In genomic region chr3:158771018-158771350, GRCh38 we compare ENCODE assay signal across 11 cellular contexts. TPM values are rescaled to one million over a fixed set of nuclear protein-coding genes. Genes with fewer than 3 reads are reported as not detected.
"Had no signal": no experiment of that assay in that cellular context is flagged by ENCODE, and none has a peak within 500 bp of the region (broad histone marks: within the 10 kb centered on the region; RNA-seq: fewer than 3 reads in every experiment).

No MANE protein-coding gene starts in this region.

- DNase-seq: activated CD4-positive, alpha-beta memory T cell treated with anti-CD3 and anti-CD28 coated beads for 36 hours; activated CD4-positive, alpha-beta T cell treated with anti-CD3 and anti-CD28 coated beads for 1 hour; activated gamma-delta T cell treated with Interleukin-2 at 50 U/mL for 16 hours; activated naive CD8-positive, alpha-beta T cell treated with anti-CD3 and anti-CD28 coated beads, Interleukin-2, amount 10 ng/mL, durations not matched to agents 7 days and 5 days; activated T-cell treated with anti-CD3 and anti-CD28 coated beads, Interleukin-2, amount 50 U/mL, for 72 hours; mammary epithelial cell; mucosa of descending colon; natural killer cell; nucleus accumbens; stimulated activated CD4-positive, alpha-beta T cell treated with anti-CD3 and anti-CD28 coated beads, Interleukin-2, amount 100 ng/mL, for 48 hours; stimulated activated naive CD4-positive, alpha-beta T cell treated with Interleukin-2 at 50 U/mL for 16 hours had no signal

- H3K9me3 ChIP-seq: mucosa of descending colon had no signal

- H3K4me3 ChIP-seq: mucosa of descending colon had no signal

- ATAC-seq: activated T-cell treated with anti-CD3 and anti-CD28 coated beads, Interleukin-2, amount 50 U/mL, for 72 hours had no signal

RNA-seq across cellular contexts. Expression of gene RARRES1, which starts 38.7 kb away (rescaled TPM):
- total RNA-seq: activated CD4-positive, alpha-beta memory T cell treated with anti-CD3 and anti-CD28 coated beads for 36 hours; activated naive CD8-positive, alpha-beta T cell treated with anti-CD3 and anti-CD28 coated beads, Interleukin-2, amount 10 ng/mL, durations not matched to agents 7 days and 5 days; natural killer cell had no signal
